Comparison of ENCODE assay signal across 27 cellular contexts in genomic region chr20:7180261-7181045, GRCh38.
DNase-seq lines count a peak whose midpoint lies in the region; ATAC-seq, FAIRE-seq and TF ChIP-seq lines count a peak whose summit lies in the region.
"Had no signal": no experiment of that assay in that cellular context is flagged by ENCODE, and none has a peak within 500 bp of the region (broad histone marks: within the 10 kb centered on the region; RNA-seq: fewer than 3 reads in every experiment).

No MANE protein-coding gene starts in this region.

- no peak overlapping the region for H2AFZ ChIP-seq in astrocyte (ENCODE audit: low read depth, low read length)

- H3K4me3 Mint-ChIP-seq in astrocyte (ENCODE audit: unreplicated experiment), result no peak overlapping the region
- H3K4me3 Mint-ChIP-seq: activated T-cell treated with anti-CD3 and anti-CD28 coated beads, Interleukin-2, amount 50 U/mL, for 72 hours; H9; stimulated activated memory B cell treated with anti-CD40 and anti-IgM and Interleukin-4, amounts not matched to agents 10 μg/mL and 1 μg/mL and 100 μg/mL, for 72 hours had no signal

- H3K4me2 ChIP-seq in astrocyte (ENCODE audit: low read length), result no peak overlapping the region
- H3K4me2 ChIP-seq: smooth muscle cell had no signal

- no peaks in the 10 kb centered on the region for H3K4me1 Mint-ChIP-seq in astrocyte (ENCODE audit: low read depth, unreplicated experiment)
- H3K4me1 Mint-ChIP-seq: stimulated activated memory B cell treated with anti-CD40 and anti-IgM and Interleukin-4, amounts not matched to agents 10 μg/mL and 1 μg/mL and 100 μg/mL, for 72 hours had no signal

- H3K27ac ChIP-seq in astrocyte (ENCODE audit: low read depth, low read length), result no peak overlapping the region
- H3K27ac ChIP-seq: C4-2B, gastrocnemius medialis, lower lobe of right lung, SJCRH30, testis, vagina had no signal

- no peaks in the 10 kb centered on the region for H3K36me3 Mint-ChIP-seq in astrocyte (ENCODE audit: low read depth, unreplicated experiment)
- H3K36me3 Mint-ChIP-seq: stimulated activated memory B cell treated with anti-CD40 and anti-IgM and Interleukin-4, amounts not matched to agents 10 μg/mL and 1 μg/mL and 100 μg/mL, for 72 hours had no signal

- H3K9ac ChIP-seq in astrocyte (ENCODE audit: low read length), result no peak overlapping the region

- no peaks in the 10 kb centered on the region for H4K20me1 ChIP-seq in astrocyte (ENCODE audit: insufficient read depth, low read length)

- no peaks in the 10 kb centered on the region for H3K27me3 ChIP-seq in astrocyte (ENCODE audit: insufficient read depth, low read length)
- H3K27me3 ChIP-seq: gastrocnemius medialis, SJCRH30, testis, vagina had no signal

- TF ChIP-seq CTCF in astrocyte (IDR thresholded peaks at IDR 0.05; ENCODE audit: insufficient read depth, low read depth, low read length) (no peak), fibroblast of mammary gland (conservative IDR thresholded peaks at IDR 0.05; ENCODE audit: control insufficient read depth, insufficient read depth, low read depth, low read length) (no peak)

- H3K27me3 Mint-ChIP-seq in astrocyte (ENCODE audit: low read depth, unreplicated experiment), result no peaks in the 10 kb centered on the region
- H3K27me3 Mint-ChIP-seq: stimulated activated memory B cell treated with anti-CD40 and anti-IgM and Interleukin-4, amounts not matched to agents 10 μg/mL and 1 μg/mL and 100 μg/mL, for 72 hours had no signal

- no peaks in the 10 kb centered on the region for H3K36me3 ChIP-seq in astrocyte (ENCODE audit: insufficient read depth, low read length)
- H3K36me3 ChIP-seq: gastrocnemius medialis, lower lobe of right lung, SJCRH30, vagina had no signal

- ATAC-seq in GM18909 (IDR thresholded peaks at IDR 0.05; ENCODE audit: poor library complexity, unreplicated experiment), result no peak
- no peak for ATAC-seq in GM21619 (IDR thresholded peaks at IDR 0.05; ENCODE audit: unreplicated experiment)
- ATAC-seq: activated T-cell treated with anti-CD3 and anti-CD28 coated beads, Interleukin-2, amount 50 U/mL, for 72 hours; gastrocnemius medialis; lower lobe of right lung; stimulated activated memory B cell treated with anti-CD40 and anti-IgM and Interleukin-4, amounts not matched to agents 10 μg/mL and 1 μg/mL and 100 μg/mL, for 72 hours had no signal

- H3K9me3 Mint-ChIP-seq in astrocyte (ENCODE audit: unreplicated experiment), result peaks cover 6% of the 10 kb centered on the region

- DNase-seq in M059J (ENCODE audit: low read depth) (peak; percentile 9), astrocyte (ENCODE audit: low read depth) (peak; percentile 7), fibroblast of mammary gland (ENCODE audit: low read depth) (peak; percentile 66), renal cortical epithelial cell (ENCODE audit: low read depth) (peak; percentile 31), NCI-H526 treated with DMSO at 0.1 percent for 48 hours (lab: John Stamatoyannopoulos, UW) (no peak)
- DNase-seq: activated CD4-positive, alpha-beta T cell treated with anti-CD3 and anti-CD28 coated beads for 4 hours; activated naive CD4-positive, alpha-beta T cell treated with anti-CD3 and anti-CD28 coated beads, Interleukin-2, amount 50 U/mL, for 16 hours; activated T-cell treated with anti-CD3 and anti-CD28 coated beads, Interleukin-2, amount 50 U/mL, for 72 hours; anterior cingulate cortex; Calu3; effector CD8-positive, alpha-beta T cell; gastrocnemius medialis; H9; islet precursor cell; KBM-7; lower lobe of right lung; NCI-H187; NCI-H2227 treated with DMSO at 0.1 percent for 48 hours; SJCRH30; T-helper 1 cell; testis had no signal

- no peaks in the 10 kb centered on the region for H3K9me3 ChIP-seq in astrocyte (ENCODE audit: insufficient read depth, low read depth, low read length)
- H3K9me3 ChIP-seq: gastrocnemius medialis, SJCRH30, testis, vagina had no signal

- no peak overlapping the region for H3K27ac Mint-ChIP-seq in astrocyte (ENCODE audit: unreplicated experiment)
- H3K27ac Mint-ChIP-seq: activated T-cell treated with anti-CD3 and anti-CD28 coated beads, Interleukin-2, amount 50 U/mL, for 72 hours; H9; stimulated activated memory B cell treated with anti-CD40 and anti-IgM and Interleukin-4, amounts not matched to agents 10 μg/mL and 1 μg/mL and 100 μg/mL, for 72 hours had no signal

- H3K79me2 ChIP-seq in astrocyte (ENCODE audit: insufficient read depth, low read length), result no peaks in the 10 kb centered on the region

- H3K4me3 ChIP-seq in astrocyte (ENCODE audit: insufficient read depth, low read depth, low read length) (no peak overlapping the region), fibroblast of mammary gland (ENCODE audit: control insufficient read depth, low read depth, low read length) (no peak overlapping the region)
- H3K4me3 ChIP-seq: gastrocnemius medialis, lower lobe of right lung, SJCRH30, smooth muscle cell, testis, vagina had no signal

- no peak for FAIRE-seq in astrocyte (lab: Jason Lieb, UNC)

- no peaks in the 10 kb centered on the region for H3K4me1 ChIP-seq in astrocyte (ENCODE audit: insufficient read depth, low read length)
- H3K4me1 ChIP-seq: gastrocnemius medialis, lower lobe of right lung, SJCRH30, testis, vagina had no signal
